Comparison of ENCODE assay signal across 8 cellular contexts in genomic region chr5:71778678-71779276, GRCh38. TPM values are rescaled to one million over a fixed set of nuclear protein-coding genes. Genes with fewer than 3 reads are reported as not detected.
DNase-seq lines count a peak whose midpoint lies in the region; ATAC-seq and TF ChIP-seq lines count a peak whose summit lies in the region.

No MANE protein-coding gene starts in this region.

- H3K27me3 ChIP-seq in heart right ventricle: no peaks in the 10 kb centered on the region

- CTCF ChIA-PET in RWPE1 (lab: Yijun Ruan, JAX): interaction anchor here (0.8 to 0.9 kb wide), 2 partner anchors 277 to 493 kb away, joined by 3 read pairs; no protein-coding TSS in a partner anchor

- POLR2A ChIA-PET in RWPE1 (lab: Yijun Ruan, JAX; ENCODE audit: low non-redundant PET): no interaction called here

- no peak for DNase-seq in HFF-Myc (ENCODE audit: extremely low read depth, low read depth)
- DNase-seq in RWPE1 (ENCODE audit: low spot score): peak; percentile 55
- no peak for DNase-seq in heart right ventricle
- no peak for DNase-seq in occipital lobe (lab: John Stamatoyannopoulos, UW)

- H3K4me3 ChIP-seq in HFF-Myc (replicated peaks; ENCODE audit: low read depth, low read length) (no peak overlapping the region), heart right ventricle (no peak overlapping the region)

- H3K9me3 ChIP-seq in heart right ventricle: no peaks in the 10 kb centered on the region

- H3K27ac ChIP-seq in C4-2B (no peak overlapping the region), RWPE1 (no peak overlapping the region), heart right ventricle (no peak overlapping the region)

- peaks cover 0 to 14% (median 5%) of the 10 kb centered on the region in 9 donors for H3K4me1 ChIP-seq in heart right ventricle

- TF ChIP-seq CTCF in C4-2B (conservative IDR thresholded peaks at IDR 0.05) (peak; percentile 88), HFF-Myc (IDR thresholded peaks at IDR 0.05; ENCODE audit: low read depth, low read length, missing control alignments) (peak; percentile 26), RWPE1 (conservative IDR thresholded peaks at IDR 0.05; ENCODE audit: low read depth) (peak; percentile 78), heart right ventricle (IDR thresholded peaks at IDR 0.05) (peak in 8 of 9 donors; percentile 26 to 75 (median 59))

- intact Hi-C loops in heart right ventricle (cut with DNase I): no loop called here

- 59 to 66% methylated on average over 4 of the region's 4 CpGs for WGBS in heart right ventricle, 2 donors

- no peaks in the 10 kb centered on the region for H3K36me3 ChIP-seq in heart right ventricle

- peak in 7 of 8 donors; percentile 46 to 76 (median 60) for ATAC-seq in heart right ventricle
- ATAC-seq in GM21723 (IDR thresholded peaks at IDR 0.05; ENCODE audit: unreplicated experiment): no peak
- ATAC-seq in HG02938 (IDR thresholded peaks at IDR 0.05; ENCODE audit: unreplicated experiment): no peak
- no peak for ATAC-seq in GM21619 (IDR thresholded peaks at IDR 0.05; ENCODE audit: unreplicated experiment)

RNA-seq across cellular contexts. Expression of gene CARTPT, which starts 59.7 kb away (rescaled TPM):
- total RNA-seq in heart right ventricle: not detected
- not detected for polyA plus RNA-seq in heart right ventricle
- not detected for total RNA-seq in occipital lobe

Comparison
In these comparisons a context has a peak if more than half of its experiments do, and no peak if none do; other contexts are left out.
1. CTCF ChIP-seq: peak in every context shown above with its lines; median percentile 88 in C4-2B; 78 in RWPE1; 59 in heart right ventricle; 26 in HFF-Myc.
2. ATAC-seq: peak in heart right ventricle (7 of 8); none in GM21723 (single experiment), HG02938 (single experiment) and GM21619 (single experiment).